27 cellular contexts compared by ENCODE assay signal in genomic region chr19:19527674-19528625, GRCh38. TPM values are rescaled to one million over a fixed set of nuclear protein-coding genes. Genes with fewer than 3 reads are reported as not detected.
"Had no signal": no experiment of that assay in that cellular context is flagged by ENCODE, and none has a peak within 500 bp of the region (broad histone marks: within the 10 kb centered on the region; RNA-seq: fewer than 3 reads in every experiment).

No MANE protein-coding gene starts in this region.

- H3K4me3 Mint-ChIP-seq: activated naive CD8-positive, alpha-beta T cell treated with anti-CD3 and anti-CD28 coated beads for 36 hours; activated T-cell treated with anti-CD3 and anti-CD28 coated beads, Interleukin-2, amount 50 U/mL, for 4 hours; effector memory CD8-positive, alpha-beta T cell; memory B cell; nephron; stimulated activated naive CD8-positive, alpha-beta T cell treated with anti-CD3 and anti-CD28 coated beads, Interleukin-15, Interleukin-2, amounts not matched to agents 100 ng/mL and 50 ng/mL, for 24 hours had no signal

- H3K27ac ChIP-seq: neutrophil, pancreas, tibial artery had no signal

- FAIRE-seq: astrocyte, colon, frontal cortex, pancreas had no signal

- H3K9me3 Mint-ChIP-seq: activated naive CD8-positive, alpha-beta T cell treated with anti-CD3 and anti-CD28 coated beads for 36 hours; activated T-cell treated with anti-CD3 and anti-CD28 coated beads, Interleukin-2, amount 50 U/mL, for 4 hours; effector memory CD8-positive, alpha-beta T cell; memory B cell; nephron; stimulated activated naive CD8-positive, alpha-beta T cell treated with anti-CD3 and anti-CD28 coated beads, Interleukin-15, Interleukin-2, amounts not matched to agents 100 ng/mL and 50 ng/mL, for 24 hours; WTC11 had no signal

- H3K27me3 ChIP-seq: dorsolateral prefrontal cortex, neutrophil, pancreas, tibial artery had no signal

- ATAC-seq: activated T-cell treated with anti-CD3 and anti-CD28 coated beads, Interleukin-2, amount 50 U/mL, for 4 hours; effector memory CD8-positive, alpha-beta T cell; esophagus mucosa had no signal

- H3K27me3 Mint-ChIP-seq: activated naive CD8-positive, alpha-beta T cell treated with anti-CD3 and anti-CD28 coated beads for 36 hours; effector memory CD8-positive, alpha-beta T cell; memory B cell; stimulated activated naive CD8-positive, alpha-beta T cell treated with anti-CD3 and anti-CD28 coated beads, Interleukin-15, Interleukin-2, amounts not matched to agents 100 ng/mL and 50 ng/mL, for 24 hours had no signal

- H3K9me3 ChIP-seq: neutrophil, pancreas, tibial artery had no signal

- H3K4me1 ChIP-seq: pancreas had no signal

- H3K27ac Mint-ChIP-seq: activated naive CD8-positive, alpha-beta T cell treated with anti-CD3 and anti-CD28 coated beads for 36 hours; effector memory CD8-positive, alpha-beta T cell; memory B cell; stimulated activated naive CD8-positive, alpha-beta T cell treated with anti-CD3 and anti-CD28 coated beads, Interleukin-15, Interleukin-2, amounts not matched to agents 100 ng/mL and 50 ng/mL, for 24 hours; WTC11 had no signal

- DNase-seq: activated CD8-positive, alpha-beta memory T cell treated with anti-CD3 and anti-CD28 coated beads for 24 hours; activated CD8-positive, alpha-beta memory T cell treated with anti-CD3 and anti-CD28 coated beads, Interleukin-2, amount 50 U/mL, for 4 hours; activated naive CD4-positive, alpha-beta T cell treated with Interleukin-2 at 50 U/mL for 16 hours; activated naive CD8-positive, alpha-beta T cell treated with anti-CD3 and anti-CD28 coated beads for 36 hours; activated T-cell treated with anti-CD3 and anti-CD28 coated beads, Interleukin-2, amount 50 U/mL, for 4 hours; central memory CD4-positive, alpha-beta T cell; effector memory CD8-positive, alpha-beta T cell; glutamatergic neuron; kidney glomerular epithelial cell; pancreas; stimulated activated CD4-positive, alpha-beta T cell treated with anti-CD3 and anti-CD28 coated beads, Interleukin-12 subunit alpha, Interleukin-12 subunit beta, amount 100 ng/mL, for 4 hours; stimulated activated CD4-positive, alpha-beta T cell treated with anti-CD3 and anti-CD28 coated beads, Interleukin-4, amount 100 ng/mL, for 4 hours; T-helper 9 cell; tibial artery had no signal

- H3K4me3 ChIP-seq: pancreas, tibial artery had no signal

RNA-seq across cellular contexts. Expression of gene CILP2, which starts 10.1 kb away (rescaled TPM):
- total RNA-seq: endothelial cell of umbilical vein, esophagus mucosa, pulmonary artery endothelial cell had no signal
- polyA plus RNA-seq: pancreas had no signal

RNA-seq across cellular contexts. Expression of gene TSSK6, which starts 12.6 kb away (rescaled TPM):
- total RNA-seq: skeletal muscle tissue had no signal
